Comparison of ENCODE assay signal across 2 cellular contexts in genomic region chr2:207502799-207503198, GRCh38.
A peak's percentile ranks its signal among the peaks of the same experiment; 100 is the strongest.
TF ChIP-seq lines count a peak whose summit lies in the region.

No MANE protein-coding gene starts in this region.

TF ChIP-seq in GM12878, 131 proteins besides CTCF, POLR2A, EP300 and RAD21 (continued from another document and continues in another):
- TF ChIP-seq, protein P1, sequence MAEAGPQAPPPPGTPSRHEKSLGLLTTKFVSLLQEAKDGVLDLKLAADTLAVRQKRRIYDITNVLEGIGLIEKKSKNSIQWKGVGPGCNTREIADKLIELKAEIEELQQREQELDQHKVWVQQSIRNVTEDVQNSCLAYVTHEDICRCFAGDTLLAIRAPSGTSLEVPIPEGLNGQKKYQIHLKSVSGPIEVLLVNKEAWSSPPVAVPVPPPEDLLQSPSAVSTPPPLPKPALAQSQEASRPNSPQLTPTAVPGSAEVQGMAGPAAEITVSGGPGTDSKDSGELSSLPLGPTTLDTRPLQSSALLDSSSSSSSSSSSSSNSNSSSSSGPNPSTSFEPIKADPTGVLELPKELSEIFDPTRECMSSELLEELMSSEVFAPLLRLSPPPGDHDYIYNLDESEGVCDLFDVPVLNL (IDR thresholded peaks at IDR 0.05; ENCODE audit: low read depth, low read length), result no peak
- TF ChIP-seq KLF5 (IDR thresholded peaks at IDR 0.05; ENCODE audit: partially characterized antibody), result no peak
- TF ChIP-seq, protein P2, sequence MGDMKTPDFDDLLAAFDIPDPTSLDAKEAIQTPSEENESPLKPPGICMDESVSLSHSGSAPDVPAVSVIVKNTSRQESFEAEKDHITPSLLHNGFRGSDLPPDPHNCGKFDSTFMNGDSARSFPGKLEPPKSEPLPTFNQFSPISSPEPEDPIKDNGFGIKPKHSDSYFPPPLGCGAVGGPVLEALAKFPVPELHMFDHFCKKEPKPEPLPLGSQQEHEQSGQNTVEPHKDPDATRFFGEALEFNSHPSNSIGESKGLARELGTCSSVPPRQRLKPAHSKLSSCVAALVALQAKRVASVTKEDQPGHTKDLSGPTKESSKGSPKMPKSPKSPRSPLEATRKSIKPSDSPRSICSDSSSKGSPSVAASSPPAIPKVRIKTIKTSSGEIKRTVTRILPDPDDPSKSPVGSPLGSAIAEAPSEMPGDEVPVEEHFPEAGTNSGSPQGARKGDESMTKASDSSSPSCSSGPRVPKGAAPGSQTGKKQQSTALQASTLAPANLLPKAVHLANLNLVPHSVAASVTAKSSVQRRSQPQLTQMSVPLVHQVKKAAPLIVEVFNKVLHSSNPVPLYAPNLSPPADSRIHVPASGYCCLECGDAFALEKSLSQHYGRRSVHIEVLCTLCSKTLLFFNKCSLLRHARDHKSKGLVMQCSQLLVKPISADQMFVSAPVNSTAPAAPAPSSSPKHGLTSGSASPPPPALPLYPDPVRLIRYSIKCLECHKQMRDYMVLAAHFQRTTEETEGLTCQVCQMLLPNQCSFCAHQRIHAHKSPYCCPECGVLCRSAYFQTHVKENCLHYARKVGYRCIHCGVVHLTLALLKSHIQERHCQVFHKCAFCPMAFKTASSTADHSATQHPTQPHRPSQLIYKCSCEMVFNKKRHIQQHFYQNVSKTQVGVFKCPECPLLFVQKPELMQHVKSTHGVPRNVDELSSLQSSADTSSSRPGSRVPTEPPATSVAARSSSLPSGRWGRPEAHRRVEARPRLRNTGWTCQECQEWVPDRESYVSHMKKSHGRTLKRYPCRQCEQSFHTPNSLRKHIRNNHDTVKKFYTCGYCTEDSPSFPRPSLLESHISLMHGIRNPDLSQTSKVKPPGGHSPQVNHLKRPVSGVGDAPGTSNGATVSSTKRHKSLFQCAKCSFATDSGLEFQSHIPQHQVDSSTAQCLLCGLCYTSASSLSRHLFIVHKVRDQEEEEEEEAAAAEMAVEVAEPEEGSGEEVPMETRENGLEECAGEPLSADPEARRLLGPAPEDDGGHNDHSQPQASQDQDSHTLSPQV (IDR thresholded peaks at IDR 0.05), result no peak
- no peak for TF ChIP-seq GABPA (IDR thresholded peaks at IDR 0.05; ENCODE audit: low read depth)
- TF ChIP-seq IKZF1 (conservative IDR thresholded peaks at IDR 0.05), result 0 out of 2 replicates have a peak, but pooled peaks have one; percentile 6
- TF ChIP-seq, protein P3, sequence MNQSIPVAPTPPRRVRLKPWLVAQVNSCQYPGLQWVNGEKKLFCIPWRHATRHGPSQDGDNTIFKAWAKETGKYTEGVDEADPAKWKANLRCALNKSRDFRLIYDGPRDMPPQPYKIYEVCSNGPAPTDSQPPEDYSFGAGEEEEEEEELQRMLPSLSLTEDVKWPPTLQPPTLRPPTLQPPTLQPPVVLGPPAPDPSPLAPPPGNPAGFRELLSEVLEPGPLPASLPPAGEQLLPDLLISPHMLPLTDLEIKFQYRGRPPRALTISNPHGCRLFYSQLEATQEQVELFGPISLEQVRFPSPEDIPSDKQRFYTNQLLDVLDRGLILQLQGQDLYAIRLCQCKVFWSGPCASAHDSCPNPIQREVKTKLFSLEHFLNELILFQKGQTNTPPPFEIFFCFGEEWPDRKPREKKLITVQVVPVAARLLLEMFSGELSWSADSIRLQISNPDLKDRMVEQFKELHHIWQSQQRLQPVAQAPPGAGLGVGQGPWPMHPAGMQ (IDR thresholded peaks at IDR 0.05; ENCODE audit: borderline replicate concordance), result no peak
- TF ChIP-seq SPI1 (IDR thresholded peaks at IDR 0.05; ENCODE audit: borderline replicate concordance, insufficient read depth, low read depth, low read length), result peak; percentile 88
- TF ChIP-seq ATF7 (IDR thresholded peaks at IDR 0.05; ENCODE audit: low read depth), result 0 out of 2 replicates have a peak, but pooled peaks have one; percentile 17
- peak; percentile 62 for TF ChIP-seq ZNF687 (IDR thresholded peaks at IDR 0.05)
- no peak for TF ChIP-seq ZNF207 (IDR thresholded peaks at IDR 0.05; ENCODE audit: borderline replicate concordance)

TF ChIP-seq in WTC11, 78 proteins besides CTCF, POLR2A, EP300 and RAD21 (continued from another document):
- TF ChIP-seq GRHL2 (CRISPR knock-in tag; IDR thresholded peaks at IDR 0.05; ENCODE audit: insufficient replicate concordance, severe bottlenecking) (no peak), ELF4 (CRISPR knock-in tag; IDR thresholded peaks at IDR 0.05; ENCODE audit: low read depth) (no peak), SMAD3 (CRISPR knock-in tag; IDR thresholded peaks at IDR 0.05; ENCODE audit: borderline replicate concordance) (no peak), ZNF416 (CRISPR knock-in tag; IDR thresholded peaks at IDR 0.05) (no peak), SMAD4 (CRISPR knock-in tag; IDR thresholded peaks at IDR 0.05) (no peak), FOXK1 (CRISPR knock-in tag; IDR thresholded peaks at IDR 0.05) (no peak), ZSCAN18 (CRISPR knock-in tag; IDR thresholded peaks at IDR 0.05) (no peak), MYBL2 (CRISPR knock-in tag; IDR thresholded peaks at IDR 0.05) (no peak)
- TF ChIP-seq, protein P4, sequence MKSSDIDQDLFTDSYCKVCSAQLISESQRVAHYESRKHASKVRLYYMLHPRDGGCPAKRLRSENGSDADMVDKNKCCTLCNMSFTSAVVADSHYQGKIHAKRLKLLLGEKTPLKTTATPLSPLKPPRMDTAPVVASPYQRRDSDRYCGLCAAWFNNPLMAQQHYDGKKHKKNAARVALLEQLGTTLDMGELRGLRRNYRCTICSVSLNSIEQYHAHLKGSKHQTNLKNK (CRISPR knock-in tag; IDR thresholded peaks at IDR 0.05), result no peak
- TF ChIP-seq, protein P5, sequence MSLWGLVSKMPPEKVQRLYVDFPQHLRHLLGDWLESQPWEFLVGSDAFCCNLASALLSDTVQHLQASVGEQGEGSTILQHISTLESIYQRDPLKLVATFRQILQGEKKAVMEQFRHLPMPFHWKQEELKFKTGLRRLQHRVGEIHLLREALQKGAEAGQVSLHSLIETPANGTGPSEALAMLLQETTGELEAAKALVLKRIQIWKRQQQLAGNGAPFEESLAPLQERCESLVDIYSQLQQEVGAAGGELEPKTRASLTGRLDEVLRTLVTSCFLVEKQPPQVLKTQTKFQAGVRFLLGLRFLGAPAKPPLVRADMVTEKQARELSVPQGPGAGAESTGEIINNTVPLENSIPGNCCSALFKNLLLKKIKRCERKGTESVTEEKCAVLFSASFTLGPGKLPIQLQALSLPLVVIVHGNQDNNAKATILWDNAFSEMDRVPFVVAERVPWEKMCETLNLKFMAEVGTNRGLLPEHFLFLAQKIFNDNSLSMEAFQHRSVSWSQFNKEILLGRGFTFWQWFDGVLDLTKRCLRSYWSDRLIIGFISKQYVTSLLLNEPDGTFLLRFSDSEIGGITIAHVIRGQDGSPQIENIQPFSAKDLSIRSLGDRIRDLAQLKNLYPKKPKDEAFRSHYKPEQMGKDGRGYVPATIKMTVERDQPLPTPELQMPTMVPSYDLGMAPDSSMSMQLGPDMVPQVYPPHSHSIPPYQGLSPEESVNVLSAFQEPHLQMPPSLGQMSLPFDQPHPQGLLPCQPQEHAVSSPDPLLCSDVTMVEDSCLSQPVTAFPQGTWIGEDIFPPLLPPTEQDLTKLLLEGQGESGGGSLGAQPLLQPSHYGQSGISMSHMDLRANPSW (CRISPR knock-in tag; conservative IDR thresholded peaks at IDR 0.05; ENCODE audit: low read depth), result no peak
- TF ChIP-seq, protein P6, sequence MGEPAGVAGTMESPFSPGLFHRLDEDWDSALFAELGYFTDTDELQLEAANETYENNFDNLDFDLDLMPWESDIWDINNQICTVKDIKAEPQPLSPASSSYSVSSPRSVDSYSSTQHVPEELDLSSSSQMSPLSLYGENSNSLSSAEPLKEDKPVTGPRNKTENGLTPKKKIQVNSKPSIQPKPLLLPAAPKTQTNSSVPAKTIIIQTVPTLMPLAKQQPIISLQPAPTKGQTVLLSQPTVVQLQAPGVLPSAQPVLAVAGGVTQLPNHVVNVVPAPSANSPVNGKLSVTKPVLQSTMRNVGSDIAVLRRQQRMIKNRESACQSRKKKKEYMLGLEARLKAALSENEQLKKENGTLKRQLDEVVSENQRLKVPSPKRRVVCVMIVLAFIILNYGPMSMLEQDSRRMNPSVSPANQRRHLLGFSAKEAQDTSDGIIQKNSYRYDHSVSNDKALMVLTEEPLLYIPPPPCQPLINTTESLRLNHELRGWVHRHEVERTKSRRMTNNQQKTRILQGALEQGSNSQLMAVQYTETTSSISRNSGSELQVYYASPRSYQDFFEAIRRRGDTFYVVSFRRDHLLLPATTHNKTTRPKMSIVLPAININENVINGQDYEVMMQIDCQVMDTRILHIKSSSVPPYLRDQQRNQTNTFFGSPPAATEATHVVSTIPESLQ (CRISPR knock-in tag; IDR thresholded peaks at IDR 0.05), result no peak
- TF ChIP-seq, protein P7, sequence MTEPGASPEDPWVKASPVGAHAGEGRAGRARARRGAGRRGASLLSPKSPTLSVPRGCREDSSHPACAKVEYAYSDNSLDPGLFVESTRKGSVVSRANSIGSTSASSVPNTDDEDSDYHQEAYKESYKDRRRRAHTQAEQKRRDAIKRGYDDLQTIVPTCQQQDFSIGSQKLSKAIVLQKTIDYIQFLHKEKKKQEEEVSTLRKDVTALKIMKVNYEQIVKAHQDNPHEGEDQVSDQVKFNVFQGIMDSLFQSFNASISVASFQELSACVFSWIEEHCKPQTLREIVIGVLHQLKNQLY (CRISPR knock-in tag; IDR thresholded peaks at IDR 0.05), result no peak
